11 cellular contexts compared by ENCODE assay signal in the genomic region with DNA sequence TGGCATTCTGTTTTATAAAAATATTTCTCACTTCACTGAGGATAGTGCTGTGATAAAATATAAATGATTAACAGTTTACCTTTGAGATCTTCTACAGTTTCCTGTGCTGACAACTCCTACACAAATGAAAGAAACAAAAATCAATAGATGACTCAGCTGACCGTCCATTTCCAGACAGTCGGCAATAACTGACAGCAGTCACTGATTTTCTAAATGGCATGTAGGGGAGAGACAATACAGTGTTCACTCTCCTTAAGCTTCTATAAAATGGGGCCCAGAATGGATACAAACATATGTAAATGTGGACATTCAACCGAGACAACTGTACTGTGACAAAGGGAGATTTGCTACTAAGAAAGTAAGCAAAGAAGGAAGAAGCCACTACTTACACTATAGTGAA. TPM values are rescaled to one million over a fixed set of nuclear protein-coding genes. Genes with fewer than 3 reads are reported as not detected.
DNase-seq lines count a peak whose midpoint lies in the region; ATAC-seq and TF ChIP-seq lines count a peak whose summit lies in the region.
"Had no signal": no experiment of that assay in that cellular context is flagged by ENCODE, and none has a peak within 500 bp of the region (broad histone marks: within the 10 kb centered on the region; RNA-seq: fewer than 3 reads in every experiment).

No MANE protein-coding gene starts in this region.

- no peak overlapping the region for H2AK5ac ChIP-seq in neuronal stem cell (ENCODE audit: low read depth, low read length)

- no peak overlapping the region for H2BK15ac ChIP-seq in neuronal stem cell (ENCODE audit: low read length)

- H3K27me3 Mint-ChIP-seq in activated CD8-positive, alpha-beta memory T cell treated with anti-CD3 and anti-CD28 coated beads, Interleukin-2, amount 10 ng/mL, durations not matched to agents 7 days and 5 days = no peaks in the 10 kb centered on the region
- H3K27me3 Mint-ChIP-seq in type B pancreatic cell = no peaks in the 10 kb centered on the region

- H3K4me1 ChIP-seq in HEK293 (ENCODE audit: control insufficient read depth, insufficient read depth, low read length) (0 out of 2 replicates have a peak, but pooled peaks cover 5% of the 10 kb centered on the region), neuronal stem cell (ENCODE audit: control insufficient read depth in 2 of 2, insufficient read depth in 1 of 2, low read depth in 1 of 2, low read length in 2 of 2) (peaks cover 0 to 9% of the 10 kb centered on the region in 2 donors), transverse colon (no peaks in the 10 kb centered on the region)

- H2BK12ac ChIP-seq in neuronal stem cell (ENCODE audit: low read length) = no peak overlapping the region

- TF ChIP-seq CTCF in HEK293 (tag by site-specific recombination; IDR thresholded peaks at IDR 0.05) (no peak), type B pancreatic cell (conservative IDR thresholded peaks at IDR 0.05) (no peak), transverse colon (IDR thresholded peaks at IDR 0.05) (no peak)

- TF ChIP-seq POLR2A in transverse colon (IDR thresholded peaks at IDR 0.05) = no peak

- H3K27ac Mint-ChIP-seq in activated CD8-positive, alpha-beta memory T cell treated with anti-CD3 and anti-CD28 coated beads, Interleukin-2, amount 10 ng/mL, durations not matched to agents 7 days and 5 days = peak overlapping the region; percentile 3
- no peak overlapping the region for H3K27ac Mint-ChIP-seq in type B pancreatic cell

- no peak overlapping the region for H2BK5ac ChIP-seq in neuronal stem cell (ENCODE audit: low read length)

- no peak for TF ChIP-seq EP300 in transverse colon (IDR thresholded peaks at IDR 0.05; ENCODE audit: low read depth)

- intact Hi-C loops in transverse colon (cut with DNase I; ENCODE audit: low total_unique reads) = no loop called here

- POLR2A ChIA-PET in HEK293 (lab: Yijun Ruan, JAX) = interaction anchor here (1.5 kb wide), 1 partner anchor 12 kb away, joined by 3 read pairs; no protein-coding TSS in a partner anchor

- no CpG with 5 or more reads among the region's 3 CpGs for WGBS in neuronal stem cell (ENCODE audit: extremely low coverage in 2 of 2, insufficient read length in 2 of 2, insufficient replicate concordance in 1 of 2), 2 donors
- WGBS in transverse colon (ENCODE audit: low coverage in 1 of 2), 2 donors = 40 to 54% methylated on average over 1 to 3 of the region's 3 CpGs

- H3K9me3 ChIP-seq in HEK293 (ENCODE audit: control insufficient read depth, insufficient read depth, low read depth, low read length) (no peaks in the 10 kb centered on the region), neuronal stem cell (replicated peaks in 1 of 2; ENCODE audit: control insufficient read depth in 2 of 2, insufficient read depth in 1 of 2, low read depth in 1 of 2, low read length in 2 of 2) (peaks cover 0 to 4% of the 10 kb centered on the region in 2 donors), transverse colon (no peaks in the 10 kb centered on the region)

- in situ Hi-C loops in transverse colon (cut with MboI; ENCODE audit: low pct_ligation_motif_present in 1 of 4, low pct_unique_long_range_greater_than_20kb in 1 of 4, low sequenced_read_pairs in 3 of 4) = no loop called here

- H3K4me3 ChIP-seq in HEK293 (ENCODE audit: low read depth, low read length) (no peak overlapping the region), neuronal stem cell (ENCODE audit: low read length in 2 of 2) (no peak overlapping the region), transverse colon (no peak overlapping the region)

- H3K4me1 Mint-ChIP-seq in activated CD8-positive, alpha-beta memory T cell treated with anti-CD3 and anti-CD28 coated beads, Interleukin-2, amount 10 ng/mL, durations not matched to agents 7 days and 5 days = peaks cover 21% of the 10 kb centered on the region
- no peaks in the 10 kb centered on the region for H3K4me1 Mint-ChIP-seq in type B pancreatic cell (ENCODE audit: unreplicated experiment)

- no peak overlapping the region for H3K9ac ChIP-seq in neuronal stem cell (ENCODE audit: low read depth, low read length, poor library complexity)

- H3K9me3 Mint-ChIP-seq in activated CD8-positive, alpha-beta memory T cell treated with anti-CD3 and anti-CD28 coated beads, Interleukin-2, amount 10 ng/mL, durations not matched to agents 7 days and 5 days (ENCODE audit: low read depth) = no peaks in the 10 kb centered on the region
- no peaks in the 10 kb centered on the region for H3K9me3 Mint-ChIP-seq in type B pancreatic cell

- CTCF ChIA-PET in activated CD8-positive, alpha-beta memory T cell treated with anti-CD3 and anti-CD28 coated beads, Interleukin-2, amount 10 ng/mL, durations not matched to agents 7 days and 5 days (lab: Charles Lee) = no interaction called here
- CTCF ChIA-PET in HEK293 (lab: Yijun Ruan, JAX) = interaction anchor here (0.6 to 0.8 kb wide), 2 partner anchors 29 to 472 kb away, joined by 3 read pairs; no protein-coding TSS in a partner anchor

- H4K91ac ChIP-seq in neuronal stem cell (ENCODE audit: low read depth, low read length, poor library complexity) = no peak overlapping the region

- H3K27ac ChIP-seq in HEK293 (ENCODE audit: extremely low read depth, low read depth, low read length) (no peak overlapping the region), neuronal stem cell (replicated peaks; ENCODE audit: low read length) (no peak overlapping the region), transverse colon (no peak overlapping the region)

- H3K14ac ChIP-seq in neuronal stem cell (ENCODE audit: low read length) = no peak overlapping the region

- DNase-seq in activated CD8-positive, alpha-beta memory T cell treated with anti-CD3 and anti-CD28 coated beads, Interleukin-2, amount 10 ng/mL, durations not matched to agents 7 days and 5 days = no peak
- no peak for DNase-seq in activated CD8-positive, alpha-beta memory T cell treated with anti-CD3 and anti-CD28 coated beads, Interleukin-2, amount 50 U/mL, for 4 hours
- DNase-seq in neuronal stem cell (ENCODE audit: low spot score) (no peak), NCI-H524 treated with DMSO at 0.1 percent for 48 hours (lab: John Stamatoyannopoulos, UW) (no peak), type B pancreatic cell (ENCODE audit: extremely low spot score, unreplicated experiment) (no peak), transverse colon (no peak)
- DNase-seq: ACHN; central memory CD4-positive, alpha-beta T cell; NCI-H510A had no signal

- H3K4me2 ChIP-seq in neuronal stem cell (ENCODE audit: insufficient read depth, low read length, poor library complexity, severe bottlenecking) = no peak overlapping the region

- peak; percentile 69 for ATAC-seq in activated CD8-positive, alpha-beta memory T cell treated with anti-CD3 and anti-CD28 coated beads, Interleukin-2, amount 10 ng/mL, durations not matched to agents 7 days and 5 days
- ATAC-seq in HG03558 (IDR thresholded peaks at IDR 0.05; ENCODE audit: extremely low read depth, unreplicated experiment) = peak; percentile 96

- no peaks in the 10 kb centered on the region for H3K79me1 ChIP-seq in neuronal stem cell (ENCODE audit: low read depth, low read length)

- no peak overlapping the region for H3K23ac ChIP-seq in neuronal stem cell (ENCODE audit: low read depth, low read length, poor library complexity)

- H3K27me3 ChIP-seq in neuronal stem cell (ENCODE audit: control insufficient read depth in 3 of 3, insufficient read depth in 3 of 3, low read depth in 1 of 3, low read length in 3 of 3) = no peaks in the 10 kb centered on the region
- no peaks in the 10 kb centered on the region for H3K27me3 ChIP-seq in transverse colon

- H3K4me3 Mint-ChIP-seq in activated CD8-positive, alpha-beta memory T cell treated with anti-CD3 and anti-CD28 coated beads, Interleukin-2, amount 10 ng/mL, durations not matched to agents 7 days and 5 days = no peak overlapping the region
- H3K4me3 Mint-ChIP-seq in type B pancreatic cell = no peak overlapping the region

- H3K36me3 ChIP-seq in HEK293 (ENCODE audit: control insufficient read depth in 2 of 2, insufficient read depth in 1 of 2, low read length in 2 of 2) (peaks cover 7 to 41% of the 10 kb centered on the region in 2 experiments; a peak in 2 of 3 replicates), neuronal stem cell (replicated peaks in 1 of 2; ENCODE audit: control insufficient read depth in 2 of 2, insufficient read depth in 2 of 2, low read length in 2 of 2) (peaks cover 21 to 28% of the 10 kb centered on the region in 2 donors), transverse colon (no peaks in the 10 kb centered on the region)

- H3K36me3 Mint-ChIP-seq in activated CD8-positive, alpha-beta memory T cell treated with anti-CD3 and anti-CD28 coated beads, Interleukin-2, amount 10 ng/mL, durations not matched to agents 7 days and 5 days = peaks cover 42% of the 10 kb centered on the region
- H3K36me3 Mint-ChIP-seq in type B pancreatic cell = peaks cover 32% of the 10 kb centered on the region

- no peak overlapping the region for H3K4ac ChIP-seq in neuronal stem cell (ENCODE audit: low read length)

- peak overlapping the region; percentile 62 for H2AFZ ChIP-seq in neuronal stem cell (ENCODE audit: low read length)

- no peak overlapping the region for H2BK120ac ChIP-seq in neuronal stem cell (ENCODE audit: low read depth, low read length)

- H3K18ac ChIP-seq in neuronal stem cell (ENCODE audit: low read length) = no peak overlapping the region

- no peak overlapping the region for H4K8ac ChIP-seq in neuronal stem cell (ENCODE audit: low read depth, low read length)

TF ChIP-seq in HEK293, 187 proteins besides CTCF, POLR2A, EP300 and RAD21:
- TF ChIP-seq PRDM1 (tag by site-specific recombination; IDR thresholded peaks at IDR 0.05) = 0 out of 2 replicates have a peak, but pooled peaks have one; percentile 25
- no peak for TF ChIP-seq ZNF629 (tag by site-specific recombination; IDR thresholded peaks at IDR 0.05)

RNA-seq across cellular contexts. Expression of a gene that starts 34.3 kb away (rescaled TPM):
- total RNA-seq in activated CD8-positive, alpha-beta memory T cell treated with anti-CD3 and anti-CD28 coated beads, Interleukin-2, amount 10 ng/mL, durations not matched to agents 7 days and 5 days = 10 to 100 TPM; 17.6 to 31.7 TPM
- polyA plus RNA-seq in neuronal stem cell (2013, experiment 1 of 2) = 11.4 TPM
- polyA plus RNA-seq in neuronal stem cell (2013, experiment 2 of 2) = 11.4 TPM
- total RNA-seq in type B pancreatic cell (ENCODE audit: low replicate concordance) = 14.7 and 18.4 TPM in 2 replicates
- total RNA-seq in transverse colon = 100 to 1,000 TPM in 1 of 4 donors, 10 to 100 TPM in 2, 1 to 10 TPM in 1; 6.8 to 518 (median 11.8) TPM
